26 cellular contexts compared by ENCODE assay signal in the genomic region with DNA sequence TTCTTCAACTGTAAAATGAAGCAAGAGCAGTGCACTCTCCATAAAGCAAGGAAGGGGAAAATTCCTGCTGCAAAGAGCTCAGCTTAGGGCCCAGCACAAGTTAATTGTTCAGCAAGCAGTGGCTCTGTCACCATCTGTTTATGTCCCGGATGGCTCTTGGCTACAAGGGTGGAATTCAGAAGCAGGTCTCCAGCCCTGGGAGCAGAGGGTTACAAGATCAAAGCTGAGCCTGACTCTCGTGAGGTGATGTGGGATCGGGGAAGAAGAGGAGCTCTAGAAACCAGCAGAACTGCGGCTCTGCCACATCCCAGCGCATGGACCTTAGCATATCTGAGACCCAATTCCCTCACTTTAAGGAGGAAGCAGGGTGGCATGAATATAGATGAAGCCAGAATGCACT. TPM values are rescaled to one million over a fixed set of nuclear protein-coding genes. Genes with fewer than 3 reads are reported as not detected.
"Had no signal": no experiment of that assay in that cellular context is flagged by ENCODE, and none has a peak within 500 bp of the region (broad histone marks: within the 10 kb centered on the region; RNA-seq: fewer than 3 reads in every experiment).

No MANE protein-coding gene starts in this region.

- ATAC-seq: esophagus mucosa; gastrocnemius medialis; left cardiac atrium; left lung; naive thymus-derived CD4-positive, alpha-beta T cell; sciatic nerve; stimulated activated memory B cell treated with anti-CD40 and anti-IgM and Interleukin-4, amounts not matched to agents 10 μg/mL and 1 μg/mL and 100 μg/mL, for 72 hours; stimulated activated naive CD8-positive, alpha-beta T cell treated with anti-CD3 and anti-CD28 coated beads, Interleukin-15, Interleukin-2, amounts not matched to agents 100 U/mL and 50 U/mL, for 24 hours had no signal

- H3K4me3 ChIP-seq: dorsolateral prefrontal cortex, gastrocnemius medialis, hepatocyte, left lung, neural progenitor cell, prostate gland, right atrium auricular region, thoracic aorta, tibial nerve, upper lobe of left lung, uterus had no signal

- H3K27me3 ChIP-seq: right atrium auricular region, upper lobe of left lung, uterus had no signal

- H3K27ac ChIP-seq: dorsolateral prefrontal cortex, epithelial cell of prostate, gastrocnemius medialis, hepatocyte, left lung, neural progenitor cell, parathyroid adenoma, prostate gland, right atrium auricular region, thoracic aorta, tibial nerve, upper lobe of left lung, uterus had no signal

- H3K9me3 ChIP-seq: gastrocnemius medialis, prostate gland, right atrium auricular region, uterus had no signal

- H3K36me3 ChIP-seq: gastrocnemius medialis, left lung, neural progenitor cell, prostate gland, right atrium auricular region, thoracic aorta, tibial nerve, upper lobe of left lung, uterus had no signal

- H3K4me1 ChIP-seq: gastrocnemius medialis, left lung, neural progenitor cell, parathyroid adenoma, prostate gland, right atrium auricular region, tibial nerve, upper lobe of left lung, uterus had no signal

- DNase-seq: effector CD4-positive, alpha-beta T cell; foreskin fibroblast; gastrocnemius medialis; left cardiac atrium; left lung; mesenchymal stem cell; midbrain; naive thymus-derived CD4-positive, alpha-beta T cell; stimulated activated CD4-positive, alpha-beta T cell treated with anti-CD3 and anti-CD28 coated beads, Interleukin-4, amount 100 ng/mL, for 4 hours; stimulated activated naive CD8-positive, alpha-beta T cell treated with anti-CD3 and anti-CD28 coated beads, Interleukin-15, Interleukin-2, amounts not matched to agents 100 U/mL and 50 U/mL, for 24 hours; substantia nigra; upper lobe of left lung; uterus had no signal

- H3K9ac ChIP-seq: neural progenitor cell, parathyroid adenoma had no signal

- H3K27ac Mint-ChIP-seq: naive thymus-derived CD4-positive, alpha-beta T cell; nephron; neural progenitor cell; stimulated activated memory B cell treated with anti-CD40 and anti-IgM and Interleukin-4, amounts not matched to agents 10 μg/mL and 1 μg/mL and 100 μg/mL, for 72 hours had no signal

- H3K4me1 Mint-ChIP-seq: naive thymus-derived CD4-positive, alpha-beta T cell; nephron; neural progenitor cell; stimulated activated memory B cell treated with anti-CD40 and anti-IgM and Interleukin-4, amounts not matched to agents 10 μg/mL and 1 μg/mL and 100 μg/mL, for 72 hours had no signal

- H3K4me3 Mint-ChIP-seq: naive thymus-derived CD4-positive, alpha-beta T cell; nephron; neural progenitor cell; stimulated activated memory B cell treated with anti-CD40 and anti-IgM and Interleukin-4, amounts not matched to agents 10 μg/mL and 1 μg/mL and 100 μg/mL, for 72 hours had no signal

RNA-seq across cellular contexts. Expression of a gene that starts 25.2 kb away (rescaled TPM):
- polyA plus RNA-seq: naive thymus-derived CD4-positive, alpha-beta T cell had no signal
